ENCODE assay signal across 12 cellular contexts in genomic region chr17:48598727-48599126, GRCh38. TPM values are rescaled to one million over a fixed set of nuclear protein-coding genes. Genes with fewer than 3 reads are reported as not detected.
DNase-seq lines count a peak whose midpoint lies in the region; ATAC-seq and TF ChIP-seq lines count a peak whose summit lies in the region.
"Had no signal": no experiment of that assay in that cellular context is flagged by ENCODE, and none has a peak within 500 bp of the region (broad histone marks: within the 10 kb centered on the region; RNA-seq: fewer than 3 reads in every experiment).

No MANE protein-coding gene starts in this region.

- no peak overlapping the region for H3K4ac ChIP-seq in mesendoderm (ENCODE audit: low read depth, low read length)

- ATAC-seq in activated CD8-positive, alpha-beta T cell treated with anti-CD3 and anti-CD28 coated beads, Interleukin-2, amount 10 ng/mL, durations not matched to agents 7 days and 5 days: no peak
- ATAC-seq in thoracic aorta (ENCODE audit: insufficient number of reproducible peaks, low FRiP score, low read depth): no peak
- ATAC-seq: HepG2 had no signal

- H3K36me3 Mint-ChIP-seq in activated naive CD4-positive, alpha-beta T cell treated with anti-CD3 and anti-CD28 coated beads for 36 hours (ENCODE audit: low read depth): no peaks in the 10 kb centered on the region
- H3K36me3 Mint-ChIP-seq in activated CD8-positive, alpha-beta T cell treated with anti-CD3 and anti-CD28 coated beads, Interleukin-2, amount 10 ng/mL, durations not matched to agents 7 days and 5 days (ENCODE audit: low read depth): no peaks in the 10 kb centered on the region

- no peak overlapping the region for H2BK5ac ChIP-seq in mesendoderm (ENCODE audit: low read length)

- peak overlapping the region; percentile 92 for H3K4me3 ChIP-seq in kidney epithelial cell (ENCODE audit: low read depth, low read length)
- H3K4me3 ChIP-seq in thoracic aorta: peak overlapping the region; percentile 84
- H3K4me3 ChIP-seq in mesendoderm (ENCODE audit: low read length): no peak overlapping the region

- no peak overlapping the region for H2BK120ac ChIP-seq in mesendoderm (ENCODE audit: low read depth, low read length)

- no peak overlapping the region for H4K5ac ChIP-seq in mesendoderm (ENCODE audit: low read length)

- no peak overlapping the region for H3K27ac Mint-ChIP-seq in activated naive CD4-positive, alpha-beta T cell treated with anti-CD3 and anti-CD28 coated beads for 36 hours
- H3K27ac Mint-ChIP-seq in activated CD8-positive, alpha-beta T cell treated with anti-CD3 and anti-CD28 coated beads, Interleukin-2, amount 10 ng/mL, durations not matched to agents 7 days and 5 days: no peak overlapping the region

- H3K4me1 Mint-ChIP-seq in activated naive CD4-positive, alpha-beta T cell treated with anti-CD3 and anti-CD28 coated beads for 36 hours (ENCODE audit: low read depth): peaks cover 36% of the 10 kb centered on the region
- H3K4me1 Mint-ChIP-seq in activated CD8-positive, alpha-beta T cell treated with anti-CD3 and anti-CD28 coated beads, Interleukin-2, amount 10 ng/mL, durations not matched to agents 7 days and 5 days (ENCODE audit: low read depth): peaks cover 53% of the 10 kb centered on the region

- H3K4me3 Mint-ChIP-seq in activated naive CD4-positive, alpha-beta T cell treated with anti-CD3 and anti-CD28 coated beads for 36 hours: peak overlapping the region; percentile 69
- peak overlapping the region; percentile 71 for H3K4me3 Mint-ChIP-seq in activated CD8-positive, alpha-beta T cell treated with anti-CD3 and anti-CD28 coated beads, Interleukin-2, amount 10 ng/mL, durations not matched to agents 7 days and 5 days

- intact Hi-C loops in activated naive CD4-positive, alpha-beta T cell treated with anti-CD3 and anti-CD28 coated beads for 36 hours (cut with micrococcal nuclease): no loop called here

- POLR2A ChIA-PET in activated CD8-positive, alpha-beta T cell treated with anti-CD3 and anti-CD28 coated beads, Interleukin-2, amount 10 ng/mL, durations not matched to agents 7 days and 5 days (lab: Charles Lee): no interaction called here

- H3K36me3 ChIP-seq in kidney epithelial cell (ENCODE audit: control insufficient read depth, insufficient read depth, low read length): peaks cover 3% of the 10 kb centered on the region
- peaks cover 8% of the 10 kb centered on the region for H3K36me3 ChIP-seq in thoracic aorta
- H3K36me3 ChIP-seq in mesendoderm (ENCODE audit: control insufficient read depth, insufficient read depth, low read length): no peaks in the 10 kb centered on the region

- H2AK5ac ChIP-seq in mesendoderm (ENCODE audit: low read length): no peak overlapping the region

- WGBS in mesendoderm (ENCODE audit: extremely low coverage, insufficient coverage, low lambda C conversion rate): no CpG with 5 or more reads among the region's 7 CpGs

- no peaks in the 10 kb centered on the region for H3K79me2 ChIP-seq in mesendoderm (ENCODE audit: control insufficient read depth, insufficient read depth, low read length)

- no peaks in the 10 kb centered on the region for H3K79me1 ChIP-seq in mesendoderm (ENCODE audit: low read length)

- H3K9ac ChIP-seq in mesendoderm (ENCODE audit: low read length): no peak overlapping the region

- TF ChIP-seq CTCF in kidney epithelial cell (IDR thresholded peaks at IDR 0.05; ENCODE audit: insufficient read depth, low read length, poor library complexity, severe bottlenecking): no peak
- TF ChIP-seq CTCF in thoracic aorta (IDR thresholded peaks at IDR 0.05): no peak

- no peak overlapping the region for H3K56ac ChIP-seq in mesendoderm (ENCODE audit: low read length)

- no peak overlapping the region for H2BK15ac ChIP-seq in mesendoderm (replicated peaks; ENCODE audit: low read depth)

- no peaks in the 10 kb centered on the region for H3K9me3 Mint-ChIP-seq in activated naive CD4-positive, alpha-beta T cell treated with anti-CD3 and anti-CD28 coated beads for 36 hours
- no peaks in the 10 kb centered on the region for H3K9me3 Mint-ChIP-seq in activated CD8-positive, alpha-beta T cell treated with anti-CD3 and anti-CD28 coated beads, Interleukin-2, amount 10 ng/mL, durations not matched to agents 7 days and 5 days (ENCODE audit: insufficient read depth)

- H3K4me2 ChIP-seq in mesendoderm (ENCODE audit: low read length): no peak overlapping the region

- no peaks in the 10 kb centered on the region for H3K9me3 ChIP-seq in thoracic aorta

- peaks cover 88% of the 10 kb centered on the region for H3K27me3 Mint-ChIP-seq in activated naive CD4-positive, alpha-beta T cell treated with anti-CD3 and anti-CD28 coated beads for 36 hours (ENCODE audit: low read depth)
- peaks cover 83% of the 10 kb centered on the region for H3K27me3 Mint-ChIP-seq in activated CD8-positive, alpha-beta T cell treated with anti-CD3 and anti-CD28 coated beads, Interleukin-2, amount 10 ng/mL, durations not matched to agents 7 days and 5 days (ENCODE audit: low read depth)

- H3K27ac ChIP-seq in thoracic aorta (no peak overlapping the region), mesendoderm (ENCODE audit: low read depth, low read length) (no peak overlapping the region)
- H3K27ac ChIP-seq: epithelial cell of prostate had no signal

- H4K8ac ChIP-seq in mesendoderm (ENCODE audit: low read depth, low read length): no peak overlapping the region

- H3K4me1 ChIP-seq in thoracic aorta (ENCODE audit: control insufficient read depth in 1 of 2, low read depth in 2 of 2) (peaks cover 9 to 46% of the 10 kb centered on the region in 2 donors), mesendoderm (ENCODE audit: control insufficient read depth, low read depth, low read length) (peaks cover 11% of the 10 kb centered on the region)

- CTCF ChIA-PET in activated naive CD4-positive, alpha-beta T cell treated with anti-CD3 and anti-CD28 coated beads for 36 hours (lab: Charles Lee): interaction anchor here (0.5 to 1.0 kb wide), 2 partner anchors 14 to 64 kb away, joined by 3 to 4 read pairs; no protein-coding TSS in a partner anchor
- CTCF ChIA-PET in activated CD8-positive, alpha-beta T cell treated with anti-CD3 and anti-CD28 coated beads, Interleukin-2, amount 10 ng/mL, durations not matched to agents 7 days and 5 days (lab: Charles Lee): interaction anchor here (1.1 to 1.9 kb wide), 4 partner anchors 10 to 291 kb away, joined by 3 to 4 read pairs (median 4); no protein-coding TSS in a partner anchor

- no peaks in the 10 kb centered on the region for H3K27me3 ChIP-seq in kidney epithelial cell (ENCODE audit: control insufficient read depth, insufficient read depth, low read length)
- H3K27me3 ChIP-seq in thoracic aorta (replicated peaks; ENCODE audit: insufficient read depth): no peaks in the 10 kb centered on the region
- H3K27me3 ChIP-seq in mesendoderm (ENCODE audit: insufficient read depth, low read length, poor library complexity): peaks cover 85% of the 10 kb centered on the region

- H3K18ac ChIP-seq in mesendoderm (ENCODE audit: low read length): no peak overlapping the region

- H3K23ac ChIP-seq in mesendoderm (ENCODE audit: low read length): no peak overlapping the region

- DNase-seq in activated naive CD4-positive, alpha-beta T cell treated with anti-CD3 and anti-CD28 coated beads for 36 hours: no peak
- no peak for DNase-seq in activated naive CD4-positive, alpha-beta T cell (lab: John Stamatoyannopoulos, UW)
- DNase-seq in activated CD8-positive, alpha-beta T cell treated with anti-CD3 and anti-CD28 coated beads, Interleukin-2, amount 10 ng/mL, durations not matched to agents 7 days and 5 days: no peak
- DNase-seq in kidney epithelial cell (ENCODE audit: low read depth): no peak
- no peak for DNase-seq in thoracic aorta (ENCODE audit: low spot score)
- no peak for DNase-seq in mesendoderm
- DNase-seq in activated effector memory CD4-positive, alpha-beta T cell treated with Interleukin-2 at 50 U/mL for 16 hours: no peak
- DNase-seq in NCI-H2171 treated with DMSO at 0.1 percent for 48 hours (lab: John Stamatoyannopoulos, UW): no peak

RNA-seq across cellular contexts. Expression of gene HOXB5, which starts 5.1 kb away (rescaled TPM):
- total RNA-seq in activated naive CD4-positive, alpha-beta T cell treated with anti-CD3 and anti-CD28 coated beads for 36 hours: not detected
- not detected for total RNA-seq in activated CD8-positive, alpha-beta T cell treated with anti-CD3 and anti-CD28 coated beads, Interleukin-2, amount 10 ng/mL, durations not matched to agents 7 days and 5 days
- total RNA-seq in kidney epithelial cell (3.6 and 3.8 TPM in 2 replicates), thoracic aorta (1 to 10 TPM in 1 of 2 donors, under 1 TPM in 1; 0.56 to 3.8 TPM)
- not detected for polyA plus RNA-seq in mesendoderm (2013, experiment 1 of 2)
- polyA plus RNA-seq in mesendoderm (2013, experiment 2 of 2): not detected
- total RNA-seq: HepG2 had no signal
- polyA plus RNA-seq: HepG2 had no signal

RNA-seq across cellular contexts. Expression of gene HOXB6, which starts 6.1 kb away (rescaled TPM):
- not detected for total RNA-seq in activated naive CD4-positive, alpha-beta T cell treated with anti-CD3 and anti-CD28 coated beads for 36 hours
- not detected for total RNA-seq in activated CD8-positive, alpha-beta T cell treated with anti-CD3 and anti-CD28 coated beads, Interleukin-2, amount 10 ng/mL, durations not matched to agents 7 days and 5 days
- total RNA-seq in kidney epithelial cell: 29.8 and 30.7 TPM in 2 replicates
- 1 to 10 TPM; 4.2 to 9.9 TPM for total RNA-seq in thoracic aorta
- not detected for polyA plus RNA-seq in mesendoderm (2013, experiment 1 of 2)
- polyA plus RNA-seq in mesendoderm (2013, experiment 2 of 2): not detected
- total RNA-seq: HepG2; T-helper 2 cell treated with Interferon-gamma antibody and Interleukin-4, amounts not matched to agents 100 ng/mL and 5 ng/mL, for 36 hours had no signal
- polyA plus RNA-seq: HepG2 had no signal

RNA-seq across cellular contexts. Expression of gene HOXB3, which starts 8.7 kb away (rescaled TPM):
- 1 to 10 TPM; 2.0 TPM for total RNA-seq in activated naive CD4-positive, alpha-beta T cell treated with anti-CD3 and anti-CD28 coated beads for 36 hours
- 10 to 100 TPM in 1 of 2 experiments, 1 to 10 TPM in 1; 8.2 to 10.3 TPM for total RNA-seq in activated CD8-positive, alpha-beta T cell treated with anti-CD3 and anti-CD28 coated beads, Interleukin-2, amount 10 ng/mL, durations not matched to agents 7 days and 5 days
- total RNA-seq in kidney epithelial cell: 24.0 and 31.1 TPM in 2 replicates
- 10 to 100 TPM; 26.8 to 33.3 TPM for total RNA-seq in thoracic aorta
- polyA plus RNA-seq in mesendoderm (2013, experiment 1 of 2): 0.03 TPM
- polyA plus RNA-seq in mesendoderm (2013, experiment 2 of 2): not detected
- total RNA-seq: HepG2 had no signal
- polyA plus RNA-seq: HepG2 had no signal

RNA-seq across cellular contexts. Expression of gene HOXB7, which starts 12.1 kb away (rescaled TPM):
- under 1 TPM in 1 of 2 experiments, not detected in 1; 0.29 TPM for total RNA-seq in activated naive CD4-positive, alpha-beta T cell treated with anti-CD3 and anti-CD28 coated beads for 36 hours
- total RNA-seq in activated CD8-positive, alpha-beta T cell treated with anti-CD3 and anti-CD28 coated beads, Interleukin-2, amount 10 ng/mL, durations not matched to agents 7 days and 5 days: under 1 TPM; 0.87 to 0.91 TPM
- 26.3 and 27.2 TPM in 2 replicates for total RNA-seq in kidney epithelial cell
- 1 to 10 TPM in 1 of 2 donors, under 1 TPM in 1; 0.63 to 7.2 TPM for total RNA-seq in thoracic aorta
- not detected for polyA plus RNA-seq in mesendoderm (2013, experiment 1 of 2)
- polyA plus RNA-seq in mesendoderm (2013, experiment 2 of 2): 0.04 TPM
- total RNA-seq: HepG2 had no signal

RNA-seq across cellular contexts. Expression of gene HOXB8, which starts 16.4 kb away (rescaled TPM):
- total RNA-seq in activated naive CD4-positive, alpha-beta T cell treated with anti-CD3 and anti-CD28 coated beads for 36 hours: not detected
- not detected for total RNA-seq in activated CD8-positive, alpha-beta T cell treated with anti-CD3 and anti-CD28 coated beads, Interleukin-2, amount 10 ng/mL, durations not matched to agents 7 days and 5 days
- total RNA-seq in kidney epithelial cell (7.2 and 7.5 TPM in 2 replicates), thoracic aorta (1 to 10 TPM in 1 of 2 donors, not detected in 1; 1.4 TPM)
- not detected for polyA plus RNA-seq in mesendoderm (2013, experiment 1 of 2)
- polyA plus RNA-seq in mesendoderm (2013, experiment 2 of 2): not detected
- total RNA-seq: HepG2; mucosa of gallbladder; T-helper 2 cell treated with Interferon-gamma antibody and Interleukin-4, amounts not matched to agents 100 ng/mL and 5 ng/mL, for 36 hours had no signal
- polyA plus RNA-seq: HepG2 had no signal

Comparison
In these comparisons a context has a peak if more than half of its experiments do, and no peak if none do; other contexts are left out.
1. RNA of gene HOXB6, which starts 6.1 kb away (total RNA-seq): 29.8 to 30.7 TPM in kidney epithelial cell and 4.2 to 9.9 TPM in thoracic aorta; not detected in activated CD8-positive, alpha-beta T cell treated with anti-CD3 and anti-CD28 coated beads, Interleukin-2, amount 10 ng/mL, durations not matched to agents 7 days and 5 days and not detected in activated naive CD4-positive, alpha-beta T cell treated with anti-CD3 and anti-CD28 coated beads for 36 hours; every median in the first group is over 4 times any median in the second.